Comparison of ENCODE assay signal across 20 cellular contexts in genomic region chr16:89043636-89044393, GRCh38. TPM values are rescaled to one million over a fixed set of nuclear protein-coding genes. Genes with fewer than 3 reads are reported as not detected.
A peak's percentile ranks its signal among the peaks of the same experiment; 100 is the strongest.
DNase-seq lines count a peak whose midpoint lies in the region; ATAC-seq and TF ChIP-seq lines count a peak whose summit lies in the region.
"Had no signal": no experiment of that assay in that cellular context is flagged by ENCODE, and none has a peak within 500 bp of the region (broad histone marks: within the 10 kb centered on the region; RNA-seq: fewer than 3 reads in every experiment).

No MANE protein-coding gene starts in this region.

- H3K27me3 ChIP-seq in DOHH2 (ENCODE audit: control insufficient read depth, low read length) (no peaks in the 10 kb centered on the region), osteoblast (ENCODE audit: insufficient read depth, low read length) (peaks cover 14% of the 10 kb centered on the region), testis (no peaks in the 10 kb centered on the region)

- peaks cover 64% of the 10 kb centered on the region for H3K4me1 ChIP-seq in DOHH2 (ENCODE audit: control insufficient read depth, low read length)
- H3K4me1 ChIP-seq in osteoblast (ENCODE audit: insufficient read depth, low read length) = no peaks in the 10 kb centered on the region
- H3K4me1 ChIP-seq in testis = no peaks in the 10 kb centered on the region

- no peaks in the 10 kb centered on the region for H3K9me2 ChIP-seq in DOHH2 (replicated peaks; ENCODE audit: control insufficient read depth, low read length)

- H2AFZ ChIP-seq in osteoblast (ENCODE audit: low read length) = no peak overlapping the region

- peaks cover 10% of the 10 kb centered on the region for H3K27me3 Mint-ChIP-seq in glutamatergic neuron (ENCODE audit: unreplicated experiment)

- TF ChIP-seq CTCF in DOHH2 (IDR thresholded peaks at IDR 0.05; ENCODE audit: low read depth, low read length, poor library complexity, severe bottlenecking) = peak; percentile 14
- TF ChIP-seq CTCF in glutamatergic neuron (IDR thresholded peaks at IDR 0.05; ENCODE audit: partially characterized antibody, unreplicated experiment) = no peak
- no peak for TF ChIP-seq CTCF in osteoblast (IDR thresholded peaks at IDR 0.05; ENCODE audit: extremely low read depth, low read depth, low read length)
- no peak for TF ChIP-seq CTCF in testis (IDR thresholded peaks at IDR 0.05)

- 82 to 83% methylated on average over 7 to 15 of the region's 15 CpGs for WGBS in testis, 2 donors

- intact Hi-C loops in testis (cut with DNase I; ENCODE audit: low total_unique reads) = no loop called here

- peaks cover 5% of the 10 kb centered on the region for H3K36me3 Mint-ChIP-seq in glutamatergic neuron (ENCODE audit: unreplicated experiment)
- H3K36me3 Mint-ChIP-seq: CD8-positive, alpha-beta T cell had no signal

- peak; percentile 32 to 58 for DNase-seq in NCI-H526 (lab: John Stamatoyannopoulos, UW)
- no peak for DNase-seq in NCI-H526 treated with DMSO at 0.1 percent for 48 hours (lab: John Stamatoyannopoulos, UW)
- DNase-seq in glutamatergic neuron = peak; percentile 4
- peak; percentile 82 for DNase-seq in osteoblast (ENCODE audit: insufficient read length, low spot score, missing footprints)
- no peak for DNase-seq in testis
- no peak for DNase-seq in NCI-H1105 (lab: John Stamatoyannopoulos, UW)
- DNase-seq: DMS53, GOT3, NCI-H1105 treated with DMSO at 0.1 percent for 48 hours, NCI-H1694, NCI-H2081 treated with DMSO at 0.1 percent for 48 hours, NCI-H510A, NCI-H82, PC-3, RPMI8226 had no signal

- H3K9me3 ChIP-seq in DOHH2 (ENCODE audit: control insufficient read depth, insufficient read depth, low read length) = no peaks in the 10 kb centered on the region
- no peaks in the 10 kb centered on the region for H3K9me3 ChIP-seq in osteoblast (ENCODE audit: low read depth, low read length)
- no peaks in the 10 kb centered on the region for H3K9me3 ChIP-seq in testis

- H3K79me2 ChIP-seq in DOHH2 (ENCODE audit: control insufficient read depth, low read length) (peaks cover 8% of the 10 kb centered on the region; the same call in 1 of the 2 replicates), osteoblast (ENCODE audit: insufficient read depth, low read length) (no peaks in the 10 kb centered on the region)

- peaks cover 6% of the 10 kb centered on the region for H3K36me3 ChIP-seq in DOHH2 (ENCODE audit: control insufficient read depth, low read length)
- H3K36me3 ChIP-seq in osteoblast (ENCODE audit: insufficient read depth, low read length) = no peaks in the 10 kb centered on the region
- H3K36me3 ChIP-seq in testis (ENCODE audit: low read depth, missing control alignments) = no peaks in the 10 kb centered on the region

- H3F3A ChIP-seq in DOHH2 (ENCODE audit: control insufficient read depth, insufficient read depth) = peaks cover 7% of the 10 kb centered on the region; the same call in 1 of the 2 replicates

- peak overlapping the region; percentile 80 for H3K4me3 ChIP-seq in DOHH2 (ENCODE audit: low read length)
- no peak overlapping the region for H3K4me3 ChIP-seq in osteoblast (ENCODE audit: insufficient read depth, low read length)
- H3K4me3 ChIP-seq in testis = no peak overlapping the region

- peak overlapping the region; percentile 72 for H3K27ac ChIP-seq in DOHH2 (ENCODE audit: low read depth, low read length)
- no peak overlapping the region for H3K27ac ChIP-seq in osteoblast (ENCODE audit: low read depth, low read length)
- H3K27ac ChIP-seq in testis = no peak overlapping the region
- H3K27ac ChIP-seq: 22Rv1 had no signal

- no peak for TF ChIP-seq POLR2A in testis (IDR thresholded peaks at IDR 0.05)

- H3K4me1 Mint-ChIP-seq in glutamatergic neuron (ENCODE audit: low read depth, unreplicated experiment) = peaks cover 6% of the 10 kb centered on the region

- H3K9me3 Mint-ChIP-seq in glutamatergic neuron (ENCODE audit: unreplicated experiment) = peaks cover 10% of the 10 kb centered on the region

- H3K4me2 ChIP-seq in DOHH2 (ENCODE audit: low read length) (peak overlapping the region; percentile 82), osteoblast (ENCODE audit: insufficient read depth, low read length) (no peak overlapping the region)

- H3K4me3 Mint-ChIP-seq in glutamatergic neuron (ENCODE audit: unreplicated experiment) = no peak overlapping the region
- H3K4me3 Mint-ChIP-seq: CD8-positive, alpha-beta T cell had no signal

- no peak for ATAC-seq in GM18858 (IDR thresholded peaks at IDR 0.05; ENCODE audit: unreplicated experiment)
- ATAC-seq: CD8-positive, alpha-beta T cell; HCT116; PC-3 had no signal

- H3K27ac Mint-ChIP-seq in glutamatergic neuron (ENCODE audit: unreplicated experiment) = no peak overlapping the region
- H3K27ac Mint-ChIP-seq: CD8-positive, alpha-beta T cell had no signal

- no peaks in the 10 kb centered on the region for H4K20me1 ChIP-seq in DOHH2 (ENCODE audit: control insufficient read depth, insufficient read depth, low read depth, low read length)
- H4K20me1 ChIP-seq in osteoblast (ENCODE audit: insufficient read depth, low read length) = no peaks in the 10 kb centered on the region

RNA-seq across cellular contexts. Expression of gene ACSF3, which starts 49.8 kb away (rescaled TPM):
- total RNA-seq in glutamatergic neuron (ENCODE audit: unreplicated experiment) (29.3 TPM), osteoblast (25.6 and 29.3 TPM in 2 replicates), testis (10 to 100 TPM; 61.0 to 70.1 TPM)
- polyA plus RNA-seq in testis (ENCODE audit: insufficient read depth, low read depth, low replicate concordance) = 30.3 TPM

Comparison
In these comparisons a context has a peak if more than half of its experiments do, and no peak if none do; other contexts are left out.
1. DNase-seq: peak in NCI-H526 (2 of 2), glutamatergic neuron (single experiment) and osteoblast (single experiment); none in NCI-H526 treated with DMSO at 0.1 percent for 48 hours (single experiment), testis (single experiment) and NCI-H1105 (single experiment).